Comparison of ENCODE assay signal across 1 cellular context in genomic region chr3:37751967-37752660, GRCh38.
TF ChIP-seq lines count a peak whose summit lies in the region.

No MANE protein-coding gene starts in this region.

TF ChIP-seq in GM23338, 12 proteins besides CTCF, POLR2A, EP300 and RAD21 (continued from another document):
- TF ChIP-seq REST (IDR thresholded peaks at IDR 0.05; ENCODE audit: unreplicated experiment) (no peak), ETS1 (IDR thresholded peaks at IDR 0.05) (no peak), ZNF331 (CRISPR knock-in tag; IDR thresholded peaks at IDR 0.05; ENCODE audit: low read depth) (no peak), EZH2phosphoT487 (IDR thresholded peaks at IDR 0.05; ENCODE audit: unreplicated experiment) (no peak), STAT1 (IDR thresholded peaks at IDR 0.05; ENCODE audit: unreplicated experiment) (no peak)
TF ChIP-seq in GM23338: peak in this region for 0.
